ENCODE assay signal across 34 cellular contexts in the genomic region with DNA sequence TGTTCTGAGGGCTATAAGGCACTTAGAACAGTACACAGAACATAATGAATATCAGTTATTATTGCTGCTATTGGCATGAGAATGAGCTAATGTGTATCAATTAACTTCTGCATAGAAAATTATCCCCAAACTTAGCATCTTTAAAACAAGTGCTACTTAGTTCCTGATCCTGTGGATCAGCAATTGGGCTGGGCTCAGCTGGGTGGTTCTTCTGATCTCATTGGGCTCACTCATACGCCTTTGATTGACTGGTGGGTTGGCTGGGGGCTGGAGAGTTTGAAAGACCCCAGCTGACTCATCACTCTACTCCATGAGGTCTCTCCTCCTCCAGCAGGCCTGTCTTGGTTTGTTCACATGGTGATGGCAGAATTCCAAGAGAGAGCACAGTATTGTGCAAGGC. TPM values are rescaled to one million over a fixed set of nuclear protein-coding genes. Genes with fewer than 3 reads are reported as not detected.
"Had no signal": no experiment of that assay in that cellular context is flagged by ENCODE, and none has a peak within 500 bp of the region (broad histone marks: within the 10 kb centered on the region; RNA-seq: fewer than 3 reads in every experiment).

No MANE protein-coding gene starts in this region.

- H3K4me1 ChIP-seq: adrenal gland, body of pancreas, SJCRH30 had no signal

- H3K36me3 ChIP-seq: adrenal gland, ascending aorta, cardiac muscle cell, SJCRH30 had no signal

- H3K27me3 Mint-ChIP-seq: activated CD4-positive, alpha-beta memory T cell treated with anti-CD3 and anti-CD28 coated beads, Interleukin-2, amount 10 ng/mL, durations not matched to agents 7 days and 5 days; activated naive CD4-positive, alpha-beta T cell treated with anti-CD3 and anti-CD28 coated beads, Interleukin-2, amount 10 ng/mL, durations not matched to agents 7 days and 5 days had no signal

- ATAC-seq: activated CD4-positive, alpha-beta T cell treated with anti-CD3 and anti-CD28 coated beads for 36 hours; body of pancreas; Panc1; Right ventricle myocardium inferior had no signal

- H3K4me3 ChIP-seq: adrenal gland, ascending aorta, body of pancreas, cardiac muscle cell, SJCRH30 had no signal

- H3K36me3 Mint-ChIP-seq: activated naive CD4-positive, alpha-beta T cell treated with anti-CD3 and anti-CD28 coated beads, Interleukin-2, amount 10 ng/mL, durations not matched to agents 7 days and 5 days; activated naive CD8-positive, alpha-beta T cell treated with anti-CD3 and anti-CD28 coated beads, Interleukin-2, amount 10 ng/mL, durations not matched to agents 7 days and 5 days had no signal

- H3K4me1 Mint-ChIP-seq: activated CD4-positive, alpha-beta memory T cell treated with anti-CD3 and anti-CD28 coated beads, Interleukin-2, amount 10 ng/mL, durations not matched to agents 7 days and 5 days; activated naive CD4-positive, alpha-beta T cell treated with anti-CD3 and anti-CD28 coated beads, Interleukin-2, amount 10 ng/mL, durations not matched to agents 7 days and 5 days; activated naive CD8-positive, alpha-beta T cell treated with anti-CD3 and anti-CD28 coated beads, Interleukin-2, amount 10 ng/mL, durations not matched to agents 7 days and 5 days had no signal

- H3K4me3 Mint-ChIP-seq: activated CD4-positive, alpha-beta memory T cell treated with anti-CD3 and anti-CD28 coated beads, Interleukin-2, amount 10 ng/mL, durations not matched to agents 7 days and 5 days; activated CD4-positive, alpha-beta T cell treated with anti-CD3 and anti-CD28 coated beads for 36 hours; activated naive CD4-positive, alpha-beta T cell treated with anti-CD3 and anti-CD28 coated beads, Interleukin-2, amount 10 ng/mL, durations not matched to agents 7 days and 5 days; activated naive CD8-positive, alpha-beta T cell treated with anti-CD3 and anti-CD28 coated beads, Interleukin-2, amount 10 ng/mL, durations not matched to agents 7 days and 5 days had no signal

- H3K4me2 ChIP-seq: SK-N-SH had no signal

- H3K27me3 ChIP-seq: adrenal gland, ascending aorta, body of pancreas, cardiac muscle cell, SJCRH30 had no signal

- H3K9me2 ChIP-seq: SK-N-SH had no signal

- H3K27ac ChIP-seq: adrenal gland, ascending aorta, body of pancreas, cardiac muscle cell, SJCRH30, WERI-Rb-1 had no signal

- DNase-seq: activated CD4-positive, alpha-beta memory T cell treated with anti-CD3 and anti-CD28 coated beads, Interleukin-2, amount 10 ng/mL, durations not matched to agents 7 days and 5 days; activated CD4-positive, alpha-beta T cell treated with anti-CD3 and anti-CD28 coated beads for 36 hours; activated CD4-positive, alpha-beta T cell treated with anti-CD3 and anti-CD28 coated beads, Interleukin-2, amount 50 U/mL, for 1 hour; activated gamma-delta T cell treated with Interleukin-2 at 50 U/mL for 16 hours; activated naive CD4-positive, alpha-beta T cell treated with anti-CD3 and anti-CD28 coated beads, Interleukin-2, amount 10 ng/mL, durations not matched to agents 7 days and 5 days; activated naive CD8-positive, alpha-beta T cell treated with anti-CD3 and anti-CD28 coated beads, Interleukin-2, amount 10 ng/mL, durations not matched to agents 7 days and 5 days; activated T-cell treated with anti-CD3 and anti-CD28 coated beads for 4 hours; activated T-cell treated with anti-CD3 and anti-CD28 coated beads, Interleukin-2, amount 50 U/mL, for 48 hours; adrenal gland; body of pancreas; IMR-90; Kasumi-1; KBM-7; NCI-H1048; NCI-H1417 treated with DMSO at 0.1 percent for 48 hours; NCI-H187; NCI-H2081; NCI-H2227 treated with DMSO at 0.1 percent for 48 hours; NCI-H510A; NCI-H526 treated with DMSO at 0.1 percent for 48 hours; NK-92 treated with Interleukin-12 subunit alpha and Interleukin-12 subunit beta, amount 100 ng/mL, for 24 hours; OCI-M1; RPMI8226; SJCRH30; SK-N-SH; T-helper 1 cell; WERI-Rb-1 had no signal

- H3K27ac Mint-ChIP-seq: activated CD4-positive, alpha-beta memory T cell treated with anti-CD3 and anti-CD28 coated beads, Interleukin-2, amount 10 ng/mL, durations not matched to agents 7 days and 5 days; activated CD4-positive, alpha-beta T cell treated with anti-CD3 and anti-CD28 coated beads for 36 hours; activated naive CD4-positive, alpha-beta T cell treated with anti-CD3 and anti-CD28 coated beads, Interleukin-2, amount 10 ng/mL, durations not matched to agents 7 days and 5 days; activated naive CD8-positive, alpha-beta T cell treated with anti-CD3 and anti-CD28 coated beads, Interleukin-2, amount 10 ng/mL, durations not matched to agents 7 days and 5 days; activated T-helper 2 cell treated with anti-CD3 and anti-CD28 coated beads, Interferon-gamma antibody, Interleukin-2, Interleukin-4, amounts not matched to agents 10 μg/mL and 5 μg/mL and 100 μg/mL, durations not matched to agents 14 hours and 24 hours and 36 hours had no signal

RNA-seq across cellular contexts. Expression of gene HSPB8, which starts 27.3 kb away (rescaled TPM):
- total RNA-seq: activated CD4-positive, alpha-beta memory T cell treated with anti-CD3 and anti-CD28 coated beads, Interleukin-2, amount 10 ng/mL, durations not matched to agents 7 days and 5 days; activated CD4-positive, alpha-beta T cell treated with anti-CD3 and anti-CD28 coated beads for 36 hours; activated CD8-positive, alpha-beta memory T cell treated with anti-CD3 and anti-CD28 coated beads for 36 hours; activated naive CD8-positive, alpha-beta T cell treated with anti-CD3 and anti-CD28 coated beads, Interleukin-2, amount 10 ng/mL, durations not matched to agents 7 days and 5 days; activated T-helper 2 cell treated with anti-CD3 and anti-CD28 coated beads, Interferon-gamma antibody, Interleukin-2, Interleukin-4, amounts not matched to agents 10 μg/mL and 5 μg/mL and 100 μg/mL, durations not matched to agents 14 hours and 24 hours and 36 hours; T-helper 2 cell treated with Interferon-gamma antibody and Interleukin-4, amounts not matched to agents 100 ng/mL and 5 ng/mL, for 36 hours had no signal
